Comparison of ENCODE assay signal across 23 cellular contexts in the genomic region with DNA sequence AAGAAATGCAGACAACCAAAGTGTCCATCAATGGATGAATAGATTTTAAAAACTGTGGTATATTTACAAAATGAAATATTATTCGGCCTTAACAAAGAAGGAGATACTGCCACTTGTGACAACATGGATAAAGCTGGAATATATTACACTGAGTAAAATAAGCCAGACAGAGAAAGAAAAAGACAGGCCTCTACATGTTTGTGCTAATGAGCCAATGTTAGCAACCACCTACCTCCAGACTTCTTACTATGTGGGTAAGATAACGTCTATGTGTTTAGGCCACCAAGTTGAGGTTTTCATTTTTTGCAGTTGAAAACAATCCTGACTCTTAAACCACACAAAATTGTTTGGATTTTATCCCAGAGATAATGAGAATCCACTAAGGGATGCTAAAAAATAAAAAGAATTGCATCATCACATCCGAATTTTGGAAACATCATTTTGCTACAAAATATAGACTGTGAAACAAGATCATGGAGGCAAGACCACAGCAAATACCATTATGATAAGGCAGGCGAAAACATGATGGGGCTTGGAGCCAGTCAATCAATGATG. TPM values are rescaled to one million over a fixed set of nuclear protein-coding genes. Genes with fewer than 3 reads are reported as not detected.
DNase-seq lines count a peak whose midpoint lies in the region; ATAC-seq, FAIRE-seq and TF ChIP-seq lines count a peak whose summit lies in the region.
"Had no signal": no experiment of that assay in that cellular context is flagged by ENCODE, and none has a peak within 500 bp of the region (broad histone marks: within the 10 kb centered on the region; RNA-seq: fewer than 3 reads in every experiment).

No MANE protein-coding gene starts in this region.

- peaks cover 3% of the 10 kb centered on the region for H3K9me3 ChIP-seq in IMR-90 (ENCODE audit: control insufficient read depth, insufficient read depth, low read length)
- H3K9me3 ChIP-seq in osteoblast (ENCODE audit: low read depth, low read length): peaks cover 5% of the 10 kb centered on the region

- H4K91ac ChIP-seq in IMR-90 (ENCODE audit: insufficient read depth, low read depth, low read length): no peak overlapping the region

- no peak for TF ChIP-seq RAD21 in IMR-90 (IDR thresholded peaks at IDR 0.05; ENCODE audit: low read length)

- peaks cover 40 to 56% of the 10 kb centered on the region in 2 experiments for H3K79me1 ChIP-seq in IMR-90 (ENCODE audit: low read depth in 1 of 2, low read length in 2 of 2)

- POLR2A ChIA-PET in IMR-90 (lab: Charles Lee; ENCODE audit: unreplicated experiment): no interaction called here

- H2BK20ac ChIP-seq in IMR-90 (ENCODE audit: low read depth, low read length): no peak overlapping the region

- intact Hi-C loops in IMR-90 (cut with micrococcal nuclease): no loop called here

- peaks cover 4% of the 10 kb centered on the region for H4K20me1 ChIP-seq in IMR-90 (ENCODE audit: insufficient read depth, low read length)
- H4K20me1 ChIP-seq in osteoblast (ENCODE audit: insufficient read depth, low read length): peaks cover 13% of the 10 kb centered on the region

- DNase-seq in AG09309 (ENCODE audit: low read depth) (peak; percentile 52), IMR-90 (no peak), bronchial epithelial cell (ENCODE audit: low read depth) (peak; percentile 74), osteoblast (ENCODE audit: insufficient read length, low spot score, missing footprints) (no peak), glomerular visceral epithelial cell (ENCODE audit: extremely low spot score) (no peak)
- DNase-seq: C1 segment of cervical spinal cord; CD8-positive, alpha-beta memory T cell; DMS79; GM23248; Kasumi-1; NCI-H1092 treated with DMSO at 0.1 percent for 48 hours; NCI-H146; NCI-H2081; NCI-H2171 treated with DMSO at 0.1 percent for 48 hours; NCI-H446 treated with DMSO at 0.1 percent for 48 hours; NK-92 treated with Interleukin-12 subunit alpha and Interleukin-12 subunit beta, amount 100 ng/mL, for 24 hours had no signal

- no peak overlapping the region for H2AK9ac ChIP-seq in IMR-90 (replicated peaks; ENCODE audit: low read depth, low read length, poor library complexity)

- no peak overlapping the region for H3K14ac ChIP-seq in IMR-90 (replicated peaks; ENCODE audit: low read depth, low read length)

- H3K9ac ChIP-seq in IMR-90 (ENCODE audit: low read depth, low read length): no peak overlapping the region
- H3K9ac ChIP-seq: GM23248 had no signal

- no peak overlapping the region for H3K23ac ChIP-seq in IMR-90 (ENCODE audit: low read depth, low read length)

- CTCF ChIA-PET in IMR-90 (lab: Yijun Ruan, JAX): no interaction called here

- no peak overlapping the region for H4K8ac ChIP-seq in IMR-90 (ENCODE audit: low read depth in 2 of 2, low read length in 2 of 2)

- H2AK5ac ChIP-seq in IMR-90 (ENCODE audit: low read depth, low read length): no peak overlapping the region

- no peak overlapping the region for H3K4me2 ChIP-seq in IMR-90 (ENCODE audit: low read depth, low read length)
- no peak overlapping the region for H3K4me2 ChIP-seq in osteoblast (ENCODE audit: insufficient read depth, low read length)

- no CpG with 5 or more reads among the region's 4 CpGs for WGBS in IMR-90 (ENCODE audit: extremely low coverage in 2 of 2, insufficient read length in 1 of 2), 2 experiments

- no peak for TF ChIP-seq POLR2A in IMR-90 (IDR thresholded peaks at IDR 0.05; ENCODE audit: low read depth, low read length)

- BruUV-seq in IMR-90 (replicated peaks; lab: Mats Ljungman, UMichigan): no TSS peak

- H2BK15ac ChIP-seq in IMR-90 (ENCODE audit: low read depth, low read length): no peak overlapping the region

- no peak overlapping the region for H3K18ac ChIP-seq in IMR-90 (ENCODE audit: low read depth, low read length)

- H3K4me1 ChIP-seq in IMR-90 (ENCODE audit: control insufficient read depth, insufficient read depth, low read length): 0 out of 2 replicates have a peak, but pooled peaks cover 1% of the 10 kb centered on the region
- H3K4me1 ChIP-seq in osteoblast (ENCODE audit: insufficient read depth, low read length): peaks cover 6% of the 10 kb centered on the region
- H3K4me1 ChIP-seq: HAP-1 had no signal

- H3K27ac ChIP-seq in IMR-90 (ENCODE audit: insufficient read depth, low read length) (no peak overlapping the region), osteoblast (ENCODE audit: low read depth, low read length) (peak overlapping the region; percentile 75)
- H3K27ac ChIP-seq: GM23248, HL-60 had no signal

- no peak overlapping the region for H2AFZ ChIP-seq in IMR-90 (replicated peaks; ENCODE audit: low read length, poor library complexity)
- H2AFZ ChIP-seq in osteoblast (ENCODE audit: low read length): no peak overlapping the region
- H2AFZ ChIP-seq: GM23248 had no signal

- in situ Hi-C loops in IMR-90 (cut with MboI; ENCODE audit: low sequenced_read_pairs): no loop called here

- H3K56ac ChIP-seq in IMR-90 (ENCODE audit: extremely low read depth, insufficient read depth, low read length): no peak overlapping the region

- FAIRE-seq in bronchial epithelial cell (lab: Jason Lieb, UNC): no peak

- H4K5ac ChIP-seq in IMR-90 (ENCODE audit: low read depth, low read length): no peak overlapping the region

- H3K27me3 ChIP-seq in IMR-90 (ENCODE audit: control insufficient read depth, insufficient read depth, low read length) (no peaks in the 10 kb centered on the region), bronchial epithelial cell (ENCODE audit: control insufficient read depth, insufficient read depth, low read length) (no peaks in the 10 kb centered on the region), osteoblast (ENCODE audit: insufficient read depth, low read length) (no peaks in the 10 kb centered on the region)

- H3K9me1 ChIP-seq in IMR-90 (ENCODE audit: insufficient read depth, low read length): peaks cover 12% of the 10 kb centered on the region

- peaks cover 79% of the 10 kb centered on the region for H3K79me2 ChIP-seq in osteoblast (ENCODE audit: insufficient read depth, low read length)

- dilution Hi-C loops in IMR-90 (cut with HindIII; ENCODE audit: low sequenced_read_pairs, unreplicated experiment): no loop called here

- H2BK120ac ChIP-seq in IMR-90 (ENCODE audit: low read depth, low read length): no peak overlapping the region

- H2BK5ac ChIP-seq in IMR-90 (ENCODE audit: low read depth, low read length, poor library complexity, severe bottlenecking): no peak overlapping the region

- H3K4ac ChIP-seq in IMR-90 (ENCODE audit: low read depth, low read length): no peak overlapping the region

- H3K36me3 ChIP-seq in IMR-90 (ENCODE audit: control insufficient read depth, insufficient read depth, low read length) (peaks cover 24% of the 10 kb centered on the region), bronchial epithelial cell (ENCODE audit: control insufficient read depth, insufficient read depth, low read length) (no peaks in the 10 kb centered on the region), osteoblast (ENCODE audit: insufficient read depth, low read length) (peaks cover 58% of the 10 kb centered on the region)
- H3K36me3 ChIP-seq: HAP-1 had no signal

- ATAC-seq in IMR-90 (ENCODE audit: low read depth): no peak
- ATAC-seq in GM21529 (IDR thresholded peaks at IDR 0.05; ENCODE audit: unreplicated experiment): no peak
- ATAC-seq in GM21825 (IDR thresholded peaks at IDR 0.05; ENCODE audit: unreplicated experiment): no peak
- ATAC-seq: Right ventricle myocardium inferior had no signal

- H3K4me3 ChIP-seq in AG09309 (ENCODE audit: control insufficient read depth, low read depth, low read length) (no peak overlapping the region), IMR-90 (ENCODE audit: insufficient read depth, low read depth, low read length) (no peak overlapping the region), bronchial epithelial cell (ENCODE audit: low read depth, low read length) (no peak overlapping the region), osteoblast (ENCODE audit: insufficient read depth, low read length) (no peak overlapping the region)
- H3K4me3 ChIP-seq: GM23248, HAP-1 had no signal

- TF ChIP-seq CTCF in AG09309 (IDR thresholded peaks at IDR 0.05; ENCODE audit: control insufficient read depth, insufficient read depth, low read depth, low read length, missing control alignments): no peak
- no peak for TF ChIP-seq CTCF in IMR-90 (conservative IDR thresholded peaks at IDR 0.05; ENCODE audit: low read depth, low read length)
- no peak for TF ChIP-seq CTCF in bronchial epithelial cell (IDR thresholded peaks at IDR 0.05; ENCODE audit: insufficient read depth, low read length, severe bottlenecking)
- TF ChIP-seq CTCF in osteoblast (IDR thresholded peaks at IDR 0.05; ENCODE audit: extremely low read depth, low read depth, low read length): no peak

TF ChIP-seq in IMR-90, 13 proteins besides CTCF, POLR2A, EP300 and RAD21:
- TF ChIP-seq FOS (IDR thresholded peaks at IDR 0.05; ENCODE audit: low read depth, low read length) (no peak), CEBPB (IDR thresholded peaks at IDR 0.05; ENCODE audit: low read depth, low read length) (peak; percentile 64), USF2 (IDR thresholded peaks at IDR 0.05; ENCODE audit: low read depth, low read length) (no peak), RFX5 (IDR thresholded peaks at IDR 0.05; ENCODE audit: low read depth, low read length) (no peak), NFE2L2 (IDR thresholded peaks at IDR 0.05; ENCODE audit: low read depth, low read length) (no peak)

RNA-seq across cellular contexts. Expression of gene EVA1A, which starts 47.0 kb away (rescaled TPM):
- total RNA-seq in IMR-90 (2012; rRNA removed) (89.2 and 93.7 TPM in 2 replicates), bronchial epithelial cell (4.6 and 5.8 TPM in 2 replicates), osteoblast (70.9 and 74.8 TPM in 2 replicates)
- 54.5 and 61.6 TPM in 2 replicates for polyA plus RNA-seq in IMR-90 (2012; rRNA removed)
- polyA plus RNA-seq in IMR-90 (2012; cell fraction: cytosol; rRNA removed): 71.6 and 118 TPM in 2 replicates
- polyA plus RNA-seq in IMR-90 (2012; cell fraction: nucleus; rRNA removed; ENCODE audit: low replicate concordance): 36.3 and 66.6 TPM in 2 replicates
- total RNA-seq: CD8-positive, alpha-beta memory T cell; OCI-LY7 had no signal
- polyA plus RNA-seq: CD8-positive, alpha-beta memory T cell; IgD-negative memory B cell had no signal

Comparison
In these comparisons a context has a peak if more than half of its experiments do, and no peak if none do; other contexts are left out.
1. DNase-seq: peak in AG09309 (single experiment) and bronchial epithelial cell (single experiment); none in IMR-90 (single experiment), osteoblast (single experiment) and glomerular visceral epithelial cell (single experiment).
2. RNA of gene EVA1A, which starts 47.0 kb away (total RNA-seq): 89.2 to 93.7 TPM in IMR-90 and 70.9 to 74.8 TPM in osteoblast; 4.6 to 5.8 TPM in bronchial epithelial cell; every median in the first group is over 10 times any median in the second.